29 cellular contexts compared by ENCODE assay signal in genomic region chr2:101351207-101351606, GRCh38. TPM values are rescaled to one million over a fixed set of nuclear protein-coding genes. Genes with fewer than 3 reads are reported as not detected.
"Had no signal": no experiment of that assay in that cellular context is flagged by ENCODE, and none has a peak within 500 bp of the region (broad histone marks: within the 10 kb centered on the region; RNA-seq: fewer than 3 reads in every experiment).

No MANE protein-coding gene starts in this region.

- H3K9me3 ChIP-seq: gastrocnemius medialis, left lung, prostate gland, sigmoid colon, transverse colon, upper lobe of right lung, uterus had no signal

- H3K4me1 Mint-ChIP-seq: endodermal cell, nephron had no signal

- H3K4me3 ChIP-seq: gastrocnemius medialis, left lung, neural progenitor cell, prostate gland, sigmoid colon, transverse colon, upper lobe of right lung, uterus had no signal

- H3K27me3 ChIP-seq: gastrocnemius medialis, left lung, neural progenitor cell, sigmoid colon, transverse colon, upper lobe of right lung, uterus had no signal

- H3K27me3 Mint-ChIP-seq: stimulated activated memory B cell treated with anti-CD40 and anti-IgM and Interleukin-4, amounts not matched to agents 10 μg/mL and 1 μg/mL and 100 μg/mL, for 72 hours had no signal

- H3K27ac Mint-ChIP-seq: endodermal cell; naive thymus-derived CD4-positive, alpha-beta T cell; nephron; neural progenitor cell; stimulated activated memory B cell treated with anti-CD40 and anti-IgM and Interleukin-4, amounts not matched to agents 10 μg/mL and 1 μg/mL and 100 μg/mL, for 72 hours had no signal

- ATAC-seq: esophagus mucosa; gastrocnemius medialis; left cardiac atrium; left lung; naive thymus-derived CD4-positive, alpha-beta T cell; right cardiac atrium; stimulated activated memory B cell treated with anti-CD40 and anti-IgM and Interleukin-4, amounts not matched to agents 10 μg/mL and 1 μg/mL and 100 μg/mL, for 72 hours; stimulated activated naive CD8-positive, alpha-beta T cell treated with anti-CD3 and anti-CD28 coated beads, Interleukin-15, Interleukin-2, amounts not matched to agents 100 U/mL and 50 U/mL, for 24 hours; upper lobe of right lung had no signal

- H3K4me1 ChIP-seq: gastrocnemius medialis, left lung, neural progenitor cell, prostate gland, sigmoid colon, transverse colon, upper lobe of right lung, uterus had no signal

- H3K4me3 Mint-ChIP-seq: endodermal cell; naive thymus-derived CD4-positive, alpha-beta T cell; nephron; neural progenitor cell; stimulated activated memory B cell treated with anti-CD40 and anti-IgM and Interleukin-4, amounts not matched to agents 10 μg/mL and 1 μg/mL and 100 μg/mL, for 72 hours had no signal

- H3K9ac ChIP-seq: neural progenitor cell had no signal

- H2AFZ ChIP-seq: neural progenitor cell had no signal

- H3K36me3 Mint-ChIP-seq: naive thymus-derived CD4-positive, alpha-beta T cell; neural progenitor cell; stimulated activated memory B cell treated with anti-CD40 and anti-IgM and Interleukin-4, amounts not matched to agents 10 μg/mL and 1 μg/mL and 100 μg/mL, for 72 hours had no signal

- DNase-seq: cortex of kidney; effector CD4-positive, alpha-beta T cell; endodermal cell; foreskin fibroblast; gastrocnemius medialis; kidney; left cardiac atrium; left lung; mesendoderm; midbrain; naive thymus-derived CD4-positive, alpha-beta T cell; nucleus accumbens; right cardiac atrium; sigmoid colon; stimulated activated CD4-positive, alpha-beta T cell treated with anti-CD3 and anti-CD28 coated beads, Interleukin-2, amount 100 ng/mL, for 24 hours; stimulated activated CD4-positive, alpha-beta T cell treated with anti-CD3 and anti-CD28 coated beads, Interleukin-4, amount 100 ng/mL, for 24 hours; stimulated activated naive CD8-positive, alpha-beta T cell treated with anti-CD3 and anti-CD28 coated beads, Interleukin-15, Interleukin-2, amounts not matched to agents 100 U/mL and 50 U/mL, for 24 hours; transverse colon; upper lobe of right lung; uterus had no signal

- H3K27ac ChIP-seq: epithelial cell of prostate, gastrocnemius medialis, left lung, neural progenitor cell, prostate gland, sigmoid colon, transverse colon, upper lobe of right lung, uterus had no signal

- H3K36me3 ChIP-seq: gastrocnemius medialis, left lung, neural progenitor cell, prostate gland, sigmoid colon, transverse colon, upper lobe of right lung, uterus had no signal

- H3K9me3 Mint-ChIP-seq: endodermal cell; naive thymus-derived CD4-positive, alpha-beta T cell; nephron; neural progenitor cell; stimulated activated memory B cell treated with anti-CD40 and anti-IgM and Interleukin-4, amounts not matched to agents 10 μg/mL and 1 μg/mL and 100 μg/mL, for 72 hours had no signal

- H3K4me2 ChIP-seq: neural progenitor cell had no signal

- FAIRE-seq: kidney had no signal

RNA-seq across cellular contexts. Expression of gene CREG2, which starts 36.1 kb away (rescaled TPM):
- total RNA-seq: gastrocnemius medialis, left cardiac atrium, left lung, lower leg skin, lung microvascular endothelial cell, osteocyte, prostate gland, upper lobe of right lung had no signal
- polyA plus RNA-seq: naive thymus-derived CD4-positive, alpha-beta T cell had no signal
